In the genomic region with DNA sequence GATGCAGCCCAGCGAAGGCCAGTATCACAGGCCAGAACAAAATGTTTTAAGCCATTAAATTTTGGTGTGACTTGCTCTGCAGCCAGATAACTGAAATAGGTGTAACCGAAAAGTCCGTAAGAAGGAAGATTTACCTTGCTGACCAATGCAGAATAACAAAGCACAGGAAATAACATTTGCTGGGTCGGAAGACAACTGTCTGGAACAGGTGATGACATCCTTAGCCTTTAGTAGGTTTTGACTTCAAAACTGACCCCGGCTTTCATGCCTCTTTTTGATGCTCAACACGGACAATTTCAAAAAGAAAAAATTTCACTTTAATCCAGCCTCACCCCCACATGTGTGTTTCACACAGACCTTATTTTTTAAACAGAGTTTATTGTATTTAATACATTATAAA, we compare ENCODE assay signal across 1 cellular context.
TF ChIP-seq lines count a peak whose summit lies in the region.

No MANE protein-coding gene starts in this region.

TF ChIP-seq in H1, 55 proteins besides CTCF, POLR2A, EP300 and RAD21 (continued from another document):
- TF ChIP-seq TCF12 (IDR thresholded peaks at IDR 0.05; ENCODE audit: low read depth, low read length) (no peak), POU5F1 (IDR thresholded peaks at IDR 0.05; ENCODE audit: low read depth, low read length) (no peak), SIN3A (conservative IDR thresholded peaks at IDR 0.05 in 1 of 2, IDR thresholded peaks at IDR 0.05 in 1 of 2; ENCODE audit: low read depth in 1 of 2, low read length in 2 of 2) (no peak), CREB1 (IDR thresholded peaks at IDR 0.05) (no peak), EZH2 (IDR thresholded peaks at IDR 0.05; ENCODE audit: low read depth, low read length, severe bottlenecking) (no peak), ATF3 (IDR thresholded peaks at IDR 0.05; ENCODE audit: insufficient read depth, low read depth, low read length) (no peak), SIRT6 (IDR thresholded peaks at IDR 0.05; ENCODE audit: low read length) (no peak)
